In genomic region chr4:8229341-8229975, GRCh38 we compare ENCODE assay signal across 17 cellular contexts. TPM values are rescaled to one million over a fixed set of nuclear protein-coding genes. Genes with fewer than 3 reads are reported as not detected.
A peak's percentile ranks its signal among the peaks of the same experiment; 100 is the strongest.
DNase-seq lines count a peak whose midpoint lies in the region; ATAC-seq, FAIRE-seq and TF ChIP-seq lines count a peak whose summit lies in the region.
"Had no signal": no experiment of that assay in that cellular context is flagged by ENCODE, and none has a peak within 500 bp of the region (broad histone marks: within the 10 kb centered on the region; RNA-seq: fewer than 3 reads in every experiment).

No MANE protein-coding gene starts in this region.

- H3K27me3 ChIP-seq in CD4-positive, alpha-beta memory T cell (ENCODE audit: insufficient read depth, low read length) = no peaks in the 10 kb centered on the region
- H3K27me3 ChIP-seq in gastrocnemius medialis (no peaks in the 10 kb centered on the region), transverse colon (no peaks in the 10 kb centered on the region)
- H3K27me3 ChIP-seq: dorsolateral prefrontal cortex, Peyer's patch, stomach had no signal

- FAIRE-seq in RCC 7860 (lab: Jason Lieb, UNC) = no peak

- TF ChIP-seq CTCF in gastrocnemius medialis (IDR thresholded peaks at IDR 0.05 in 4 of 5, conservative IDR thresholded peaks at IDR 0.05 in 1 of 5) = no peak
- TF ChIP-seq CTCF in transverse colon (IDR thresholded peaks at IDR 0.05) = no peak

- peaks cover 0 to 20% of the 10 kb centered on the region in 2 donors for H3K36me3 Mint-ChIP-seq in CD4-positive, alpha-beta memory T cell
- peaks cover 13% of the 10 kb centered on the region for H3K36me3 Mint-ChIP-seq in activated T-helper 1 cell treated with anti-CD3 and anti-CD28 coated beads, Interleukin-12 subunit alpha, Interleukin-12 subunit beta, Interleukin-2, Interleukin-4 antibody, amounts not matched to agents 30 ng/mL and 10 ng/mL and 1 ng/mL, durations not matched to agents 14 hours and 24 hours and 36 hours (ENCODE audit: low read depth)

- peak overlapping the region; percentile 65 for H3K27ac ChIP-seq in CD4-positive, alpha-beta memory T cell (ENCODE audit: low read depth, low read length)
- peak overlapping the region in 3 of 4 donors; percentile 65 to 83 (median 82) for H3K27ac ChIP-seq in gastrocnemius medialis
- H3K27ac ChIP-seq in transverse colon = peak overlapping the region in 1 of 4 donors; percentile 65
- H3K27ac ChIP-seq: VCaP had no signal

- TF ChIP-seq POLR2A in gastrocnemius medialis (IDR thresholded peaks at IDR 0.05) (no peak), transverse colon (IDR thresholded peaks at IDR 0.05) (no peak)

- H3K27me3 Mint-ChIP-seq in CD4-positive, alpha-beta memory T cell = no peaks in the 10 kb centered on the region
- H3K27me3 Mint-ChIP-seq in activated T-helper 1 cell treated with anti-CD3 and anti-CD28 coated beads, Interleukin-12 subunit alpha, Interleukin-12 subunit beta, Interleukin-2, Interleukin-4 antibody, amounts not matched to agents 30 ng/mL and 10 ng/mL and 1 ng/mL, durations not matched to agents 14 hours and 24 hours and 36 hours (ENCODE audit: insufficient read depth) = no peaks in the 10 kb centered on the region

- no peak for ATAC-seq in gastrocnemius medialis

- H3K4me3 ChIP-seq in CD4-positive, alpha-beta memory T cell (ENCODE audit: low read length in 2 of 2) = peak overlapping the region in 1 of 2 donors; percentile 47
- H3K4me3 ChIP-seq in Jurkat, Clone E6-1 (ENCODE audit: low read length) = peak overlapping the region; percentile 27
- no peak overlapping the region for H3K4me3 ChIP-seq in gastrocnemius medialis
- no peak overlapping the region for H3K4me3 ChIP-seq in transverse colon
- H3K4me3 ChIP-seq: dorsolateral prefrontal cortex, skin epidermis, stomach had no signal

- peaks cover 20% of the 10 kb centered on the region for H3K36me3 ChIP-seq in CD4-positive, alpha-beta memory T cell (ENCODE audit: insufficient read depth, low read length)
- H3K36me3 ChIP-seq in gastrocnemius medialis (no peaks in the 10 kb centered on the region), transverse colon (no peaks in the 10 kb centered on the region)

- H3K9me3 Mint-ChIP-seq in CD4-positive, alpha-beta memory T cell = no peaks in the 10 kb centered on the region
- no peaks in the 10 kb centered on the region for H3K9me3 Mint-ChIP-seq in activated T-helper 1 cell treated with anti-CD3 and anti-CD28 coated beads, Interleukin-12 subunit alpha, Interleukin-12 subunit beta, Interleukin-2, Interleukin-4 antibody, amounts not matched to agents 30 ng/mL and 10 ng/mL and 1 ng/mL, durations not matched to agents 14 hours and 24 hours and 36 hours
- H3K9me3 Mint-ChIP-seq: H9, neural crest cell had no signal

- H3K27ac Mint-ChIP-seq in CD4-positive, alpha-beta memory T cell = peak overlapping the region; percentile 68 to 94 (median 89)
- H3K27ac Mint-ChIP-seq in activated T-helper 1 cell treated with anti-CD3 and anti-CD28 coated beads, Interleukin-12 subunit alpha, Interleukin-12 subunit beta, Interleukin-2, Interleukin-4 antibody, amounts not matched to agents 30 ng/mL and 10 ng/mL and 1 ng/mL, durations not matched to agents 14 hours and 24 hours and 36 hours = peak overlapping the region; percentile 64

- POLR2A ChIA-PET in CD4-positive, alpha-beta memory T cell (lab: Charles Lee; ENCODE audit: partially characterized antibody) = interaction anchor here (0.6 to 4.5 kb wide), 7 partner anchors 11 to 206 kb away, joined by 3 to 31 read pairs (median 5); partner anchors contain the start of genes ABLIM2 and SH3TC1

- intact Hi-C loops in CD4-positive, alpha-beta memory T cell (cut with micrococcal nuclease) = loop anchor here (2.0 kb wide), 1 partner anchor 71 kb away; the partner anchor contains the start of gene ABLIM2
- intact Hi-C loops in activated T-helper 1 cell treated with anti-CD3 and anti-CD28 coated beads, Interleukin-12 subunit alpha, Interleukin-12 subunit beta, Interleukin-2, Interleukin-4 antibody, amounts not matched to agents 30 ng/mL and 10 ng/mL and 1 ng/mL, durations not matched to agents 14 hours and 24 hours and 36 hours (cut with micrococcal nuclease) = loop anchor here (2.0 kb wide), 1 partner anchor 189 kb away; no protein-coding TSS in a partner anchor
- intact Hi-C loops in gastrocnemius medialis (cut with DNase I; ENCODE audit: low total_unique reads) = no loop called here
- intact Hi-C loops in transverse colon (cut with DNase I; ENCODE audit: low total_unique reads) = no loop called here

- H3K4me1 ChIP-seq in CD4-positive, alpha-beta memory T cell (ENCODE audit: insufficient read depth, low read length) = peaks cover 46% of the 10 kb centered on the region
- H3K4me1 ChIP-seq in gastrocnemius medialis (peaks cover 14% of the 10 kb centered on the region in 2 donors), transverse colon (peaks cover 7 to 22% (median 12%) of the 10 kb centered on the region in 4 donors)

- peak in 1 of 5 donors; percentile 75 for DNase-seq in CD4-positive, alpha-beta memory T cell
- DNase-seq in Jurkat, Clone E6-1 (ENCODE audit: low read depth, low spot score) = no peak
- DNase-seq in activated T-helper 1 cell treated with anti-CD3 and anti-CD28 coated beads, Interleukin-12 subunit alpha, Interleukin-12 subunit beta, Interleukin-2, Interleukin-4 antibody, amounts not matched to agents 30 ng/mL and 10 ng/mL and 1 ng/mL, durations not matched to agents 14 hours and 24 hours and 36 hours (ENCODE audit: low spot score) = no peak
- no peak for DNase-seq in gastrocnemius medialis
- no peak for DNase-seq in RCC 7860 (ENCODE audit: low spot score)
- no peak for DNase-seq in kidney glomerular epithelial cell (lab: John Stamatoyannopoulos, UW)
- no peak for DNase-seq in transverse colon
- DNase-seq in hepatic stellate cell (ENCODE audit: low spot score) = no peak
- DNase-seq: foreskin melanocyte, H9, NCI-H2081 treated with DMSO at 0.1 percent for 48 hours, stomach had no signal

- CTCF ChIA-PET in CD4-positive, alpha-beta memory T cell (lab: Charles Lee; ENCODE audit: partially characterized antibody) = interaction anchor here (1.1 to 1.7 kb wide), 3 partner anchors 13 to 53 kb away, joined by 5 to 7 read pairs (median 7); partner anchors contain the start of gene SH3TC1

- TF ChIP-seq EP300 in transverse colon (IDR thresholded peaks at IDR 0.05; ENCODE audit: low read depth) = no peak

- no peaks in the 10 kb centered on the region for H3K9me3 ChIP-seq in CD4-positive, alpha-beta memory T cell (ENCODE audit: control insufficient read depth in 1 of 2, low read length in 2 of 2)
- H3K9me3 ChIP-seq in gastrocnemius medialis = no peaks in the 10 kb centered on the region
- no peaks in the 10 kb centered on the region for H3K9me3 ChIP-seq in transverse colon
- H3K9me3 ChIP-seq: Peyer's patch, stomach had no signal

- in situ Hi-C loops in gastrocnemius medialis (cut with MboI; ENCODE audit: low sequenced_read_pairs in 4 of 4) = no loop called here
- in situ Hi-C loops in transverse colon (cut with MboI; ENCODE audit: low pct_ligation_motif_present in 1 of 4, low pct_unique_long_range_greater_than_20kb in 1 of 4, low sequenced_read_pairs in 3 of 4) = loop anchor here in 2 of 4 donors (25.0 kb wide), 2 partner anchors 183 to 358 kb away; partner anchors contain the start of genes CPZ (in 1 of the 2) and GPR78 (in 1 of the 2)

- peak overlapping the region in 7 of 8 donors; percentile 56 to 84 (median 74) for H3K4me3 Mint-ChIP-seq in CD4-positive, alpha-beta memory T cell
- no peak overlapping the region for H3K4me3 Mint-ChIP-seq in activated T-helper 1 cell treated with anti-CD3 and anti-CD28 coated beads, Interleukin-12 subunit alpha, Interleukin-12 subunit beta, Interleukin-2, Interleukin-4 antibody, amounts not matched to agents 30 ng/mL and 10 ng/mL and 1 ng/mL, durations not matched to agents 14 hours and 24 hours and 36 hours
- H3K4me3 Mint-ChIP-seq: H9, neural crest cell had no signal

- peaks cover 18 to 40% (median 31%) of the 10 kb centered on the region in 4 donors for H3K4me1 Mint-ChIP-seq in CD4-positive, alpha-beta memory T cell
- peaks cover 14% of the 10 kb centered on the region for H3K4me1 Mint-ChIP-seq in activated T-helper 1 cell treated with anti-CD3 and anti-CD28 coated beads, Interleukin-12 subunit alpha, Interleukin-12 subunit beta, Interleukin-2, Interleukin-4 antibody, amounts not matched to agents 30 ng/mL and 10 ng/mL and 1 ng/mL, durations not matched to agents 14 hours and 24 hours and 36 hours (ENCODE audit: low read depth)

- WGBS in transverse colon (ENCODE audit: low coverage in 1 of 2), 2 donors = 93% methylated on average over 17 of the region's 17 CpGs; no CpG with 5 or more reads in 1 of the 2 donors

RNA-seq across cellular contexts. Expression of gene SH3TC1, which starts 30.4 kb away (rescaled TPM):
- 10 to 100 TPM; 37.1 to 41.3 TPM for total RNA-seq in CD4-positive, alpha-beta memory T cell
- 10 to 100 TPM in 1 of 2 donors, 1 to 10 TPM in 1; 7.9 to 14.3 TPM for polyA plus RNA-seq in CD4-positive, alpha-beta memory T cell
- polyA plus RNA-seq in Jurkat, Clone E6-1 (2012; ENCODE audit: insufficient read depth, insufficient read length) = 16.8 TPM
- 25.4 and 33.6 TPM in 2 replicates for total RNA-seq in activated T-helper 1 cell treated with anti-CD3 and anti-CD28 coated beads, Interleukin-12 subunit alpha, Interleukin-12 subunit beta, Interleukin-2, Interleukin-4 antibody, amounts not matched to agents 30 ng/mL and 10 ng/mL and 1 ng/mL, durations not matched to agents 14 hours and 24 hours and 36 hours
- total RNA-seq in gastrocnemius medialis = 1 to 10 TPM; 2.9 to 8.5 (median 5.8) TPM
- 10 to 100 TPM; 15.0 to 78.6 (median 41.4) TPM for total RNA-seq in transverse colon

RNA-seq across cellular contexts. Expression of gene HTRA3, which starts 40.1 kb away (rescaled TPM):
- not detected for total RNA-seq in CD4-positive, alpha-beta memory T cell
- not detected for polyA plus RNA-seq in CD4-positive, alpha-beta memory T cell
- not detected for polyA plus RNA-seq in Jurkat, Clone E6-1 (2012; ENCODE audit: insufficient read depth, insufficient read length)
- not detected in 2 replicates for total RNA-seq in activated T-helper 1 cell treated with anti-CD3 and anti-CD28 coated beads, Interleukin-12 subunit alpha, Interleukin-12 subunit beta, Interleukin-2, Interleukin-4 antibody, amounts not matched to agents 30 ng/mL and 10 ng/mL and 1 ng/mL, durations not matched to agents 14 hours and 24 hours and 36 hours
- total RNA-seq in gastrocnemius medialis = 10 to 100 TPM in 3 of 4 donors, 1 to 10 TPM in 1; 8.4 to 22.2 (median 16.0) TPM
- 10 to 100 TPM in 1 of 4 donors, 1 to 10 TPM in 3; 1.5 to 11.9 (median 6.5) TPM for total RNA-seq in transverse colon

Comparison
In these comparisons a context has a peak if more than half of its experiments do, and no peak if none do; other contexts are left out.
1. intact Hi-C loops: an anchor here in CD4-positive, alpha-beta memory T cell (2.0 kb wide) and activated T-helper 1 cell treated with anti-CD3 and anti-CD28 coated beads, Interleukin-12 subunit alpha, Interleukin-12 subunit beta, Interleukin-2, Interleukin-4 antibody, amounts not matched to agents 30 ng/mL and 10 ng/mL and 1 ng/mL, durations not matched to agents 14 hours and 24 hours and 36 hours (2.0 kb wide); none called in gastrocnemius medialis and transverse colon.